Comparison of ENCODE assay signal across 8 cellular contexts in genomic region chr13:27952931-27953670, GRCh38. TPM values are rescaled to one million over a fixed set of nuclear protein-coding genes. Genes with fewer than 3 reads are reported as not detected.
DNase-seq lines count a peak whose midpoint lies in the region; ATAC-seq and TF ChIP-seq lines count a peak whose summit lies in the region.

No MANE protein-coding gene starts in this region.

- H3K27me3 Mint-ChIP-seq in activated naive CD8-positive, alpha-beta T cell treated with anti-CD3 and anti-CD28 coated beads, Interleukin-2, amount 50 U/mL, for 24 hours, result peaks cover 68% of the 10 kb centered on the region

- CTCF ChIA-PET in AG04449 (lab: Yijun Ruan, JAX), result interaction anchor here (0.9 to 6.2 kb wide), 37 partner anchors 8 to 970 kb away, joined by 3 to 111 read pairs (median 6); no protein-coding TSS in a partner anchor
- CTCF ChIA-PET in HCT116 (lab: Charles Lee), result interaction anchor here (0.6 to 7.8 kb wide), 35 partner anchors 9 to 1006 kb away, joined by 3 to 307 read pairs (median 4); partner anchors contain the start of genes CDX2, MTIF3 and PDX1

- H3K4me1 ChIP-seq in HCT116 (ENCODE audit: control insufficient read depth in 1 of 2, insufficient read depth in 2 of 2, low read length in 2 of 2) (peaks cover 9 to 15% of the 10 kb centered on the region in 2 experiments; a peak in 3 of 4 replicates), mesodermal cell (ENCODE audit: control insufficient read depth, insufficient read depth, low read length, poor library complexity, severe bottlenecking) (peaks cover 5% of the 10 kb centered on the region)

- peaks cover 17% of the 10 kb centered on the region for H3K4me1 Mint-ChIP-seq in activated naive CD8-positive, alpha-beta T cell treated with anti-CD3 and anti-CD28 coated beads, Interleukin-2, amount 50 U/mL, for 24 hours

- POLR2A ChIA-PET in AG04449 (lab: Yijun Ruan, JAX) (no interaction called here), HCT116 (lab: Charles Lee) (interaction anchor here (0.7 to 1.7 kb wide), 7 partner anchors 16 to 428 kb away, joined by 3 to 15 read pairs (median 3); partner anchors contain the start of gene CDX2)

- H3K27ac ChIP-seq in HCT116 (ENCODE audit: low read depth, low read length), result peak overlapping the region; percentile 56; the same call in 1 of the 2 replicates
- H3K27ac ChIP-seq in mesodermal cell (ENCODE audit: low read depth, low read length, severe bottlenecking), result no peak overlapping the region

- H3K36me3 Mint-ChIP-seq in activated naive CD8-positive, alpha-beta T cell treated with anti-CD3 and anti-CD28 coated beads, Interleukin-2, amount 50 U/mL, for 24 hours (ENCODE audit: low read depth), result no peaks in the 10 kb centered on the region

- H4K20me1 ChIP-seq in HCT116 (ENCODE audit: insufficient read depth), result no peaks in the 10 kb centered on the region

- H3K36me3 ChIP-seq in HCT116 (ENCODE audit: control insufficient read depth in 1 of 2, insufficient read depth in 2 of 2, low read length in 2 of 2), result no peaks in the 10 kb centered on the region
- no peaks in the 10 kb centered on the region for H3K36me3 ChIP-seq in mesodermal cell (ENCODE audit: control insufficient read depth, insufficient read depth, low read length)

- H3K4me3 ChIP-seq in AG04449 (ENCODE audit: low read depth, low read length) (peak overlapping the region; percentile 46), HCT116 (replicated peaks in 1 of 2; ENCODE audit: low read depth in 1 of 2, low read length in 2 of 2) (peak overlapping the region; percentile 41 to 58), mesodermal cell (ENCODE audit: extremely low read depth, insufficient read depth, low read length, poor library complexity, severe bottlenecking) (peak overlapping the region; percentile 39)

- peak; percentile 10 for ATAC-seq in HCT116
- ATAC-seq in activated naive CD8-positive, alpha-beta T cell treated with anti-CD3 and anti-CD28 coated beads, Interleukin-2, amount 50 U/mL, for 24 hours, result no peak
- ATAC-seq in HG03571 (IDR thresholded peaks at IDR 0.05; ENCODE audit: unreplicated experiment), result no peak

- BruUV-seq in HCT116 (replicated peaks; lab: Mats Ljungman, UMichigan), result no TSS peak

- no peak for DNase-seq in AG04449 (ENCODE audit: low read depth, low spot score)
- no peak for DNase-seq in HCT116 (ENCODE audit: low read depth, low spot score)
- DNase-seq in activated naive CD8-positive, alpha-beta T cell treated with anti-CD3 and anti-CD28 coated beads, Interleukin-2, amount 50 U/mL, for 24 hours, result no peak
- no peak for DNase-seq in epidermal melanocyte (ENCODE audit: insufficient read length, low spot score)
- DNase-seq in activated effector memory CD4-positive, alpha-beta T cell treated with anti-CD3 and anti-CD28 coated beads, Interleukin-2, amount 50 U/mL, for 16 hours, result no peak
- no peak for DNase-seq in stimulated activated CD4-positive, alpha-beta T cell treated with anti-CD3 and anti-CD28 coated beads, Interleukin-4, amount 100 ng/mL, for 24 hours

- H3K27me3 ChIP-seq in HCT116 (ENCODE audit: insufficient read depth, low read length), result no peaks in the 10 kb centered on the region

- no peak for TF ChIP-seq POLR2A in HCT116 (IDR thresholded peaks at IDR 0.05; ENCODE audit: borderline replicate concordance, extremely low read depth, insufficient read depth, insufficient read length)

- no peak overlapping the region for H2AFZ ChIP-seq in HCT116 (ENCODE audit: low read depth, low read length, poor library complexity, severe bottlenecking)

- H3K9me3 Mint-ChIP-seq in activated naive CD8-positive, alpha-beta T cell treated with anti-CD3 and anti-CD28 coated beads, Interleukin-2, amount 50 U/mL, for 24 hours, result peaks cover 4% of the 10 kb centered on the region

- intact Hi-C loops in HCT116 (cut with micrococcal nuclease), result loop anchor here (1.0 to 2.0 kb wide), 2 partner anchors 123 to 182 kb away; no protein-coding TSS in a partner anchor

- TF ChIP-seq CTCF in AG04449 (IDR thresholded peaks at IDR 0.05; ENCODE audit: insufficient read depth, low read length, missing control alignments) (no peak), HCT116 (IDR thresholded peaks at IDR 0.05 in 2 of 3, conservative IDR thresholded peaks at IDR 0.05 in 1 of 3; ENCODE audit: borderline replicate concordance in 1 of 3, insufficient read depth in 1 of 3, low read depth in 2 of 3, low read length in 2 of 3) (no peak)

- TF ChIP-seq RAD21 in HCT116 (IDR thresholded peaks at IDR 0.05; ENCODE audit: low read depth), result no peak

- peak overlapping the region; percentile 60 for H3K9ac ChIP-seq in HCT116 (ENCODE audit: low read length)

- H3K4me2 ChIP-seq in HCT116 (ENCODE audit: low read length), result peak overlapping the region; percentile 88

- H3K27ac Mint-ChIP-seq in activated naive CD8-positive, alpha-beta T cell treated with anti-CD3 and anti-CD28 coated beads, Interleukin-2, amount 50 U/mL, for 24 hours, result no peak overlapping the region

- peak overlapping the region; percentile 48 for H3K4me3 Mint-ChIP-seq in activated naive CD8-positive, alpha-beta T cell treated with anti-CD3 and anti-CD28 coated beads, Interleukin-2, amount 50 U/mL, for 24 hours

- no peaks in the 10 kb centered on the region for H3K79me2 ChIP-seq in HCT116 (ENCODE audit: insufficient read depth, low read length)

- RAD21 ChIA-PET in HCT116 (lab: Charles Lee; ENCODE audit: low non-redundant PET in 1 of 2, low total read pairs in 2 of 2, uncharacterized antibody in 2 of 2, unreplicated experiment in 2 of 2), result interaction anchor here (0.5 to 2.8 kb wide), 10 partner anchors 84 to 591 kb away, joined by 3 to 31 read pairs (median 7); no protein-coding TSS in a partner anchor

- 16 to 21% methylated on average over 13 to 19 of the region's 27 CpGs for whole genome bisulfite sequencing in mesodermal cell (ENCODE audit: insufficient coverage in 2 of 2), 2 experiments

- no peaks in the 10 kb centered on the region for H3K9me2 ChIP-seq in HCT116 (ENCODE audit: insufficient read depth)

- H3K9me3 ChIP-seq in HCT116 (ENCODE audit: control insufficient read depth in 1 of 2, insufficient read depth in 1 of 2, low read depth in 1 of 2, low read length in 2 of 2), result no peaks in the 10 kb centered on the region
- H3K9me3 ChIP-seq in mesodermal cell (ENCODE audit: control insufficient read depth, low read length), result no peaks in the 10 kb centered on the region

TF ChIP-seq in HCT116, 20 proteins besides CTCF, POLR2A, EP300 and RAD21:
- TF ChIP-seq CEBPB (IDR thresholded peaks at IDR 0.05; ENCODE audit: low read depth), result no peak
- TF ChIP-seq ATF3 (IDR thresholded peaks at IDR 0.05), result no peak
- no peak for TF ChIP-seq CBX3 (IDR thresholded peaks at IDR 0.05; ENCODE audit: low read depth)
- TF ChIP-seq FOSL1 (IDR thresholded peaks at IDR 0.05; ENCODE audit: low read depth), result no peak
- TF ChIP-seq SP1 (IDR thresholded peaks at IDR 0.05; ENCODE audit: low read depth), result no peak
- no peak for TF ChIP-seq JUND (IDR thresholded peaks at IDR 0.05)
- no peak for TF ChIP-seq ZNF274 (IDR thresholded peaks at IDR 0.05; ENCODE audit: low read depth, low read length)
- TF ChIP-seq, protein P1, sequence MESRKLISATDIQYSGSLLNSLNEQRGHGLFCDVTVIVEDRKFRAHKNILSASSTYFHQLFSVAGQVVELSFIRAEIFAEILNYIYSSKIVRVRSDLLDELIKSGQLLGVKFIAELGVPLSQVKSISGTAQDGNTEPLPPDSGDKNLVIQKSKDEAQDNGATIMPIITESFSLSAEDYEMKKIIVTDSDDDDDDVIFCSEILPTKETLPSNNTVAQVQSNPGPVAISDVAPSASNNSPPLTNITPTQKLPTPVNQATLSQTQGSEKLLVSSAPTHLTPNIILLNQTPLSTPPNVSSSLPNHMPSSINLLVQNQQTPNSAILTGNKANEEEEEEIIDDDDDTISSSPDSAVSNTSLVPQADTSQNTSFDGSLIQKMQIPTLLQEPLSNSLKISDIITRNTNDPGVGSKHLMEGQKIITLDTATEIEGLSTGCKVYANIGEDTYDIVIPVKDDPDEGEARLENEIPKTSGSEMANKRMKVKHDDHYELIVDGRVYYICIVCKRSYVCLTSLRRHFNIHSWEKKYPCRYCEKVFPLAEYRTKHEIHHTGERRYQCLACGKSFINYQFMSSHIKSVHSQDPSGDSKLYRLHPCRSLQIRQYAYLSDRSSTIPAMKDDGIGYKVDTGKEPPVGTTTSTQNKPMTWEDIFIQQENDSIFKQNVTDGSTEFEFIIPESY (IDR thresholded peaks at IDR 0.05; ENCODE audit: extremely low read depth, insufficient replicate concordance, low read length), result no peak
- TF ChIP-seq SIN3A (IDR thresholded peaks at IDR 0.05; ENCODE audit: low read depth), result no peak
- no peak for TF ChIP-seq TCF7L2 (IDR thresholded peaks at IDR 0.05; ENCODE audit: borderline replicate concordance, extremely low read depth, insufficient read depth, insufficient read length)
- TF ChIP-seq SRF (IDR thresholded peaks at IDR 0.05; ENCODE audit: low read depth), result no peak
- TF ChIP-seq POLR2AphosphoS5 (IDR thresholded peaks at IDR 0.05; ENCODE audit: low read depth, low read length), result no peak

RNA-seq across cellular contexts. Expression of gene CDX2, which starts 16.0 kb away (rescaled TPM):
- total RNA-seq in HCT116 (2021; ENCODE audit: unreplicated experiment), result 12.5 TPM
- 10.4 and 11.8 TPM in 2 replicates for polyA plus RNA-seq in HCT116 (2012)
- 16.1 TPM for polyA plus RNA-seq in mesodermal cell (2013, experiment 1 of 2)
- polyA plus RNA-seq in mesodermal cell (2013, experiment 2 of 2), result 22.0 TPM

RNA-seq across cellular contexts. Expression of gene PDX1, which starts 33.3 kb away (rescaled TPM):
- 1.7 TPM for total RNA-seq in HCT116 (2021; ENCODE audit: unreplicated experiment)
- 0.31 and 0.82 TPM in 2 replicates for polyA plus RNA-seq in HCT116 (2012)
- not detected for polyA plus RNA-seq in mesodermal cell (2013, experiment 1 of 2)
- not detected for polyA plus RNA-seq in mesodermal cell (2013, experiment 2 of 2)

RNA-seq across cellular contexts. Expression of gene URAD, which starts 35.4 kb away (rescaled TPM):
- not detected for total RNA-seq in HCT116 (2021; ENCODE audit: unreplicated experiment)
- polyA plus RNA-seq in HCT116 (2012), result not detected in 2 replicates
- 3.4 TPM for polyA plus RNA-seq in mesodermal cell (2013, experiment 1 of 2)
- 4.1 TPM for polyA plus RNA-seq in mesodermal cell (2013, experiment 2 of 2)
